8 cellular contexts compared by ENCODE assay signal in genomic region chr11:130916910-130917309, GRCh38. TPM values are rescaled to one million over a fixed set of nuclear protein-coding genes. Genes with fewer than 3 reads are reported as not detected.
DNase-seq lines count a peak whose midpoint lies in the region; ATAC-seq and TF ChIP-seq lines count a peak whose summit lies in the region.

No MANE protein-coding gene starts in this region.

- peak overlapping the region; percentile 91 for H2AFZ ChIP-seq in hepatocyte

- 78% methylated on average over 8 of the region's 8 CpGs for WGBS in hepatocyte (ENCODE audit: low lambda C conversion rate, missing lambda C conversion rate)
- 72 to 80% (median 72%) methylated on average over 8 of the region's 8 CpGs for WGBS in spleen, 5 donors

- H3K9me3 ChIP-seq in hepatocyte (ENCODE audit: low read depth) (no peaks in the 10 kb centered on the region), spleen (peaks cover 0 to 8% (median 0%) of the 10 kb centered on the region in 8 donors)

- H3K36me3 ChIP-seq in hepatocyte (replicated peaks; ENCODE audit: insufficient read depth, low read depth) = no peaks in the 10 kb centered on the region
- peaks cover 0 to 35% (median 16%) of the 10 kb centered on the region in 6 donors for H3K36me3 ChIP-seq in spleen

- POLR2A ChIA-PET in activated CD4-positive, alpha-beta memory T cell treated with anti-CD3 and anti-CD28 coated beads, Interleukin-2, amount 10 ng/mL, durations not matched to agents 7 days and 5 days (lab: Charles Lee) = interaction anchor here (0.6 to 2.2 kb wide), 6 partner anchors 9 to 26 kb away, joined by 3 to 10 read pairs (median 4); no protein-coding TSS in a partner anchor

- no peak overlapping the region for H3K27ac Mint-ChIP-seq in activated CD4-positive, alpha-beta memory T cell treated with anti-CD3 and anti-CD28 coated beads, Interleukin-2, amount 10 ng/mL, durations not matched to agents 7 days and 5 days

- peaks cover 8% of the 10 kb centered on the region for H3K27me3 ChIP-seq in hepatocyte
- H3K27me3 ChIP-seq in spleen (replicated peaks in 1 of 7) = peaks cover 0 to 20% (median 0%) of the 10 kb centered on the region in 7 donors

- peak overlapping the region; percentile 80 for H3K4me3 Mint-ChIP-seq in activated CD4-positive, alpha-beta memory T cell treated with anti-CD3 and anti-CD28 coated beads, Interleukin-2, amount 10 ng/mL, durations not matched to agents 7 days and 5 days

- ATAC-seq in HG02852 (IDR thresholded peaks at IDR 0.05; ENCODE audit: unreplicated experiment) = no peak

- peaks cover 13% of the 10 kb centered on the region for H3K27me3 Mint-ChIP-seq in activated CD4-positive, alpha-beta memory T cell treated with anti-CD3 and anti-CD28 coated beads, Interleukin-2, amount 10 ng/mL, durations not matched to agents 7 days and 5 days

- peaks cover 39% of the 10 kb centered on the region for H3K4me1 Mint-ChIP-seq in activated CD4-positive, alpha-beta memory T cell treated with anti-CD3 and anti-CD28 coated beads, Interleukin-2, amount 10 ng/mL, durations not matched to agents 7 days and 5 days

- H3K9me2 ChIP-seq in hepatocyte (replicated peaks; ENCODE audit: insufficient read depth) = no peaks in the 10 kb centered on the region

- CTCF ChIA-PET in activated CD4-positive, alpha-beta memory T cell treated with anti-CD3 and anti-CD28 coated beads, Interleukin-2, amount 10 ng/mL, durations not matched to agents 7 days and 5 days (lab: Charles Lee) = interaction anchor here (0.8 to 3.5 kb wide), 18 partner anchors 9 to 914 kb away, joined by 3 to 69 read pairs (median 6); partner anchors contain the start of gene PRDM10

- no peak for TF ChIP-seq POLR2A in spleen (IDR thresholded peaks at IDR 0.05)

- H3K4me2 ChIP-seq in hepatocyte = peak overlapping the region; percentile 99

- peaks cover 8% of the 10 kb centered on the region for H3K4me1 ChIP-seq in hepatocyte (ENCODE audit: insufficient read depth)
- peaks cover 12 to 50% (median 30%) of the 10 kb centered on the region in 6 donors for H3K4me1 ChIP-seq in spleen

- DNase-seq in NCI-H2227 (lab: John Stamatoyannopoulos, UW; ENCODE audit: unreplicated experiment) = peak; percentile 29
- DNase-seq in NCI-H2227 treated with DMSO at 0.1 percent for 48 hours (lab: John Stamatoyannopoulos, UW) = no peak
- no peak for DNase-seq in activated CD4-positive, alpha-beta memory T cell treated with anti-CD3 and anti-CD28 coated beads, Interleukin-2, amount 10 ng/mL, durations not matched to agents 7 days and 5 days
- no peak for DNase-seq in hepatocyte (ENCODE audit: low spot score)
- peak; percentile 78 for DNase-seq in spleen
- no peak for DNase-seq in UCSD-AML1 (lab: John Stamatoyannopoulos, UW; ENCODE audit: unreplicated experiment)
- no peak for DNase-seq in activated effector memory CD4-positive, alpha-beta T cell treated with anti-CD3 and anti-CD28 coated beads, Interleukin-2, amount 50 U/mL, for 16 hours

- no peaks in the 10 kb centered on the region for H4K20me1 ChIP-seq in hepatocyte (ENCODE audit: insufficient read depth, poor library complexity, severe bottlenecking)

- TF ChIP-seq CTCF in hepatocyte (IDR thresholded peaks at IDR 0.05; ENCODE audit: poor library complexity) = no peak
- TF ChIP-seq CTCF in spleen (IDR thresholded peaks at IDR 0.05 in 8 of 11, conservative IDR thresholded peaks at IDR 0.05 in 3 of 11) = no peak

- H3K4me3 ChIP-seq in hepatocyte = peak overlapping the region; percentile 43
- peak overlapping the region in 7 of 8 donors; percentile 76 to 99 (median 91) for H3K4me3 ChIP-seq in spleen

- peaks cover 26% of the 10 kb centered on the region for H3K36me3 Mint-ChIP-seq in activated CD4-positive, alpha-beta memory T cell treated with anti-CD3 and anti-CD28 coated beads, Interleukin-2, amount 10 ng/mL, durations not matched to agents 7 days and 5 days (ENCODE audit: low read depth)

- intact Hi-C loops in spleen (cut with DNase I; ENCODE audit: low total_unique reads) = no loop called here

- H3K79me2 ChIP-seq in hepatocyte = peaks cover 32% of the 10 kb centered on the region

- peak overlapping the region; percentile 4 for H3K27ac ChIP-seq in hepatocyte
- H3K27ac ChIP-seq in spleen = peak overlapping the region; percentile 81 to 94 (median 88)

- no peaks in the 10 kb centered on the region for H3K9me3 Mint-ChIP-seq in activated CD4-positive, alpha-beta memory T cell treated with anti-CD3 and anti-CD28 coated beads, Interleukin-2, amount 10 ng/mL, durations not matched to agents 7 days and 5 days

RNA-seq across cellular contexts. Expression of gene SNX19, which starts 0.6 kb away (rescaled TPM):
- total RNA-seq in activated CD4-positive, alpha-beta memory T cell treated with anti-CD3 and anti-CD28 coated beads, Interleukin-2, amount 10 ng/mL, durations not matched to agents 7 days and 5 days = 10 to 100 TPM; 38.0 to 41.8 TPM
- total RNA-seq in hepatocyte (63.9 and 64.3 TPM in 2 replicates), spleen (100 to 1,000 TPM in 3 of 7 donors, 10 to 100 TPM in 4; 46.2 to 121 (median 85.0) TPM)
- polyA plus RNA-seq in hepatocyte (32.1 and 40.6 TPM in 2 replicates), spleen (10 to 100 TPM in 2 of 3 donors, 1 to 10 TPM in 1; 6.0 to 12.9 (median 11.0) TPM)

Comparison
In these comparisons a context has a peak if more than half of its experiments do, and no peak if none do; other contexts are left out.
1. DNase-seq: peak in NCI-H2227 (single experiment) and spleen (single experiment); none in NCI-H2227 treated with DMSO at 0.1 percent for 48 hours (single experiment), activated CD4-positive, alpha-beta memory T cell treated with anti-CD3 and anti-CD28 coated beads, Interleukin-2, amount 10 ng/mL, durations not matched to agents 7 days and 5 days (single experiment), hepatocyte (single experiment), UCSD-AML1 (single experiment) and activated effector memory CD4-positive, alpha-beta T cell treated with anti-CD3 and anti-CD28 coated beads, Interleukin-2, amount 50 U/mL, for 16 hours (single experiment).